ENCODE assay signal across 7 cellular contexts in genomic region chr14:81220767-81221578, GRCh38. TPM values are rescaled to one million over a fixed set of nuclear protein-coding genes. Genes with fewer than 3 reads are reported as not detected.
DNase-seq lines count a peak whose midpoint lies in the region; ATAC-seq and TF ChIP-seq lines count a peak whose summit lies in the region.

TSS of gene GTF2A1 (minus strand) at chr14:81220959. CDS start at chr14:81220518, 441 bp downstream.

- no peak for TF ChIP-seq CTCF in hepatocyte (IDR thresholded peaks at IDR 0.05; ENCODE audit: poor library complexity)

- H3K4me1 ChIP-seq in hepatocyte (ENCODE audit: insufficient read depth) = peaks cover 20% of the 10 kb centered on the region

- no peaks in the 10 kb centered on the region for H3K27me3 ChIP-seq in hepatocyte

- ATAC-seq in GM18508 (IDR thresholded peaks at IDR 0.05; ENCODE audit: insufficient read depth, unreplicated experiment) (peak; percentile 54), HG03025 (IDR thresholded peaks at IDR 0.05; ENCODE audit: low FRiP score, unreplicated experiment) (peak; percentile 76)

- peaks cover 10% of the 10 kb centered on the region for H4K20me1 ChIP-seq in hepatocyte (ENCODE audit: insufficient read depth, poor library complexity, severe bottlenecking)

- peak within 1 kb of the TSS; percentile 94 for H3K4me3 ChIP-seq in hepatocyte

- peak; percentile 94 to 98 for DNase-seq in NCI-H2081 (lab: John Stamatoyannopoulos, UW)
- DNase-seq in T1000 (lab: John Stamatoyannopoulos, UW) = peak; percentile 95
- peak; percentile 99 for DNase-seq in astrocyte of the hippocampus (ENCODE audit: low read depth, low spot score)
- peak; percentile 99 for DNase-seq in hepatocyte (ENCODE audit: low spot score)
- DNase-seq in renal cortical epithelial cell (ENCODE audit: low read depth) = peak; percentile 89

- no peaks in the 10 kb centered on the region for H3K36me3 ChIP-seq in hepatocyte (replicated peaks; ENCODE audit: insufficient read depth, low read depth)

- no peaks in the 10 kb centered on the region for H3K9me3 ChIP-seq in hepatocyte (ENCODE audit: low read depth)

- WGBS in hepatocyte (ENCODE audit: low lambda C conversion rate, missing lambda C conversion rate) = under 1% methylated on average over 63 of the region's 90 CpGs

- peak within 1 kb of the TSS; percentile 79 for H3K4me2 ChIP-seq in hepatocyte

- no peaks in the 10 kb centered on the region for H3K9me2 ChIP-seq in hepatocyte (replicated peaks; ENCODE audit: insufficient read depth)

- peak within 1 kb of the TSS; percentile 100 for H3K27ac ChIP-seq in hepatocyte

- H2AFZ ChIP-seq in hepatocyte = peak within 1 kb of the TSS; percentile 87

- peaks cover 37% of the 10 kb centered on the region for H3K79me2 ChIP-seq in hepatocyte

RNA-seq across cellular contexts. Expression of gene GTF2A1, which starts in this region (rescaled TPM):
- total RNA-seq in hepatocyte (23.3 and 25.1 TPM in 2 replicates), renal cortical epithelial cell (18.4 and 30.4 TPM in 2 replicates)
- polyA plus RNA-seq in hepatocyte = 2.3 and 3.8 TPM in 2 replicates

Comparison
In these comparisons a context has a peak if more than half of its experiments do, and no peak if none do; other contexts are left out.
1. Peak in every context shown above with its lines: DNase-seq, ATAC-seq, H3K4me3 ChIP-seq and H3K27ac ChIP-seq.